ENCODE assay signal across 8 cellular contexts in genomic region chr6:70884074-70884983, GRCh38.
A peak's percentile ranks its signal among the peaks of the same experiment; 100 is the strongest.
DNase-seq lines count a peak whose midpoint lies in the region; ATAC-seq and TF ChIP-seq lines count a peak whose summit lies in the region.

No MANE protein-coding gene starts in this region.

- POLR2A ChIA-PET in WTC11 (lab: Charles Lee), result interaction anchor here (0.5 to 0.9 kb wide), 4 partner anchors 11 to 177 kb away, joined by 3 read pairs; no protein-coding TSS in a partner anchor

- no peak overlapping the region; the same call in 1 of the 2 replicates for H3K27ac Mint-ChIP-seq in WTC11
- H3K27ac Mint-ChIP-seq in central memory CD8-positive, alpha-beta T cell (ENCODE audit: low read depth), result no peak overlapping the region

- no peak overlapping the region for H3K4me3 Mint-ChIP-seq in WTC11
- no peak overlapping the region for H3K4me3 Mint-ChIP-seq in central memory CD8-positive, alpha-beta T cell

- no peaks in the 10 kb centered on the region for H3K9me3 Mint-ChIP-seq in WTC11
- no peaks in the 10 kb centered on the region for H3K9me3 Mint-ChIP-seq in central memory CD8-positive, alpha-beta T cell

- intact Hi-C loops in left colon (cut with DNase I, micrococcal nuclease), result loop anchor here in 1 of 2 donors (2.0 kb wide), 1 partner anchor 178 kb away; no protein-coding TSS in a partner anchor

- peak; percentile 76 for ATAC-seq in HG02870 (IDR thresholded peaks at IDR 0.05; ENCODE audit: unreplicated experiment)
- peak; percentile 88 for ATAC-seq in WTC11
- ATAC-seq in central memory CD8-positive, alpha-beta T cell (replicated peaks; ENCODE audit: extremely low read depth, poor library complexity, severe bottlenecking), result peak; percentile 61
- ATAC-seq in left colon, result peak; percentile 65

- TF ChIP-seq CTCF in WTC11 (IDR thresholded peaks at IDR 0.05), result peak; percentile 85

- no peaks in the 10 kb centered on the region for H3K36me3 Mint-ChIP-seq in WTC11
- H3K36me3 Mint-ChIP-seq in central memory CD8-positive, alpha-beta T cell (ENCODE audit: insufficient read depth), result no peaks in the 10 kb centered on the region

- no peaks in the 10 kb centered on the region; the same call in 1 of the 2 replicates for H3K27me3 Mint-ChIP-seq in WTC11 (ENCODE audit: low read depth)
- peaks cover 39% of the 10 kb centered on the region for H3K27me3 Mint-ChIP-seq in central memory CD8-positive, alpha-beta T cell

- CTCF ChIA-PET in WTC11 (lab: Charles Lee), result interaction anchor here (0.6 to 3.0 kb wide), 46 partner anchors 9 to 663 kb away, joined by 3 to 40 read pairs (median 4); partner anchors contain the start of genes B3GAT2, FAM135A and SDHAF4

- DNase-seq in NK-92 treated with Interleukin-12 subunit alpha and Interleukin-12 subunit beta, amount 100 ng/mL, for 24 hours (lab: John Stamatoyannopoulos, UW), result peak; percentile 44
- DNase-seq in NK-92 (lab: John Stamatoyannopoulos, UW; ENCODE audit: unreplicated experiment) (no peak), NCI-H2107 (lab: John Stamatoyannopoulos, UW) (peak; percentile 39), WTC11 (ENCODE audit: low spot score) (peak; percentile 71), left colon (peak in 1 of 2 donors; percentile 43)
- DNase-seq in central memory CD8-positive, alpha-beta T cell (ENCODE audit: low spot score in 2 of 2), result peak; percentile 38 to 39
- DNase-seq in stimulated activated CD4-positive, alpha-beta T cell treated with anti-CD3 and anti-CD28 coated beads, Interleukin-4, amount 100 ng/mL, for 48 hours (ENCODE audit: low read depth in 2 of 2), result peak; percentile 31 to 34

- peaks cover 36% of the 10 kb centered on the region for H3K4me1 Mint-ChIP-seq in WTC11
- no peaks in the 10 kb centered on the region for H3K4me1 Mint-ChIP-seq in central memory CD8-positive, alpha-beta T cell

TF ChIP-seq in WTC11, 78 proteins besides CTCF, POLR2A, EP300 and RAD21:
- no peak for TF ChIP-seq GABPB1 (CRISPR knock-in tag; IDR thresholded peaks at IDR 0.05)
- no peak; the same call in 1 of the 2 replicates for TF ChIP-seq CREM (CRISPR knock-in tag; IDR thresholded peaks at IDR 0.05)
- no peak for TF ChIP-seq OVOL2 (CRISPR knock-in tag; IDR thresholded peaks at IDR 0.05; ENCODE audit: borderline replicate concordance)
- no peak for TF ChIP-seq NFYB (CRISPR knock-in tag; conservative IDR thresholded peaks at IDR 0.05; ENCODE audit: low read depth)
- no peak for TF ChIP-seq EMX1 (CRISPR knock-in tag; IDR thresholded peaks at IDR 0.05)
- no peak for TF ChIP-seq ZNF263 (CRISPR knock-in tag; IDR thresholded peaks at IDR 0.05; ENCODE audit: low read depth)
